In the genomic region with DNA sequence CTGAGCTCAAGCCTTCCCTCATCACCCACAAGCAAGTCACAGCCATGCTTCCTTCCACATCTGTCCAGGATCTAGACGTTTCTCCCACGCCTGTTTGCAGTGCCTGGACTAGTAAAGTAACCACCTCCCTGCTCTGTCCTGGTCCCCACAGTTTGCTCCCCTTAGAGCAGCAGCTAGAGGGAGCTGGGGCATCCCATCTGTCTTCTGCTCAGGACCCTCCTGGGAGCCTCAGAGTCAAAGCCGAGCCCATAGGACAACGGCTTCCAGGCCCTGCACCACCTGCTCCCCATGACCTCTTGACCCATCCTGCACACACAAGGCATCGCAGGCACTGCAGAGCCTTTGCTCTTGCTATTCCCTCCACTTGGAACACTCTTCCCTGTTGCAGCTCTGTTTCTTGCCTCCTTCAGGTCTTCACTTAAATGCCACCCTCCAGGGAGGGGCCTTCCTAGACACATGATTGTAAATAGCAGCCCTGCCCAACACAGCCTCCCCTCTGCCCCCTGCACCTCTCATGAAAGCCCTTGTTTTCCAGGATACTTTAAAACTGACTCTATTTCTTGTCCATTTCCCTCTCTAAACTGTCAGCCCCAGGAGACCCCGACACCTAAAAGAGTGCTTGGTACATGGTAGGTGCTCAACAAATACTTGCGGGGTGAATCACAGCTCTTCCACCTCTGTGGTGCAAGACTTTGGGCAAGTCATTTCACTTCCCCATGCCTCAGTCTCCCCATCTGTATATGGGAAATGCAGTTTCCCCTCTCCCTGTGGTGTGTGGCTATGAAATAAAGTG, we compare ENCODE assay signal across 1 cellular context.
TF ChIP-seq lines count a peak whose summit lies in the region.

No MANE protein-coding gene starts in this region.

TF ChIP-seq in GM12878, 131 proteins besides CTCF, POLR2A, EP300 and RAD21:
- TF ChIP-seq MEF2B (IDR thresholded peaks at IDR 0.05; ENCODE audit: partially characterized antibody, poor library complexity, severe bottlenecking) = no peak
- TF ChIP-seq STAT3 (IDR thresholded peaks at IDR 0.05; ENCODE audit: low read depth, low read length) = no peak
- no peak for TF ChIP-seq CUX1 (IDR thresholded peaks at IDR 0.05; ENCODE audit: insufficient replicate concordance, low read depth, low read length)
- no peak for TF ChIP-seq HCFC1 (IDR thresholded peaks at IDR 0.05; ENCODE audit: low read length)
- TF ChIP-seq, protein P1, sequence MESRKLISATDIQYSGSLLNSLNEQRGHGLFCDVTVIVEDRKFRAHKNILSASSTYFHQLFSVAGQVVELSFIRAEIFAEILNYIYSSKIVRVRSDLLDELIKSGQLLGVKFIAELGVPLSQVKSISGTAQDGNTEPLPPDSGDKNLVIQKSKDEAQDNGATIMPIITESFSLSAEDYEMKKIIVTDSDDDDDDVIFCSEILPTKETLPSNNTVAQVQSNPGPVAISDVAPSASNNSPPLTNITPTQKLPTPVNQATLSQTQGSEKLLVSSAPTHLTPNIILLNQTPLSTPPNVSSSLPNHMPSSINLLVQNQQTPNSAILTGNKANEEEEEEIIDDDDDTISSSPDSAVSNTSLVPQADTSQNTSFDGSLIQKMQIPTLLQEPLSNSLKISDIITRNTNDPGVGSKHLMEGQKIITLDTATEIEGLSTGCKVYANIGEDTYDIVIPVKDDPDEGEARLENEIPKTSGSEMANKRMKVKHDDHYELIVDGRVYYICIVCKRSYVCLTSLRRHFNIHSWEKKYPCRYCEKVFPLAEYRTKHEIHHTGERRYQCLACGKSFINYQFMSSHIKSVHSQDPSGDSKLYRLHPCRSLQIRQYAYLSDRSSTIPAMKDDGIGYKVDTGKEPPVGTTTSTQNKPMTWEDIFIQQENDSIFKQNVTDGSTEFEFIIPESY (IDR thresholded peaks at IDR 0.05) = no peak
- TF ChIP-seq, protein P2, sequence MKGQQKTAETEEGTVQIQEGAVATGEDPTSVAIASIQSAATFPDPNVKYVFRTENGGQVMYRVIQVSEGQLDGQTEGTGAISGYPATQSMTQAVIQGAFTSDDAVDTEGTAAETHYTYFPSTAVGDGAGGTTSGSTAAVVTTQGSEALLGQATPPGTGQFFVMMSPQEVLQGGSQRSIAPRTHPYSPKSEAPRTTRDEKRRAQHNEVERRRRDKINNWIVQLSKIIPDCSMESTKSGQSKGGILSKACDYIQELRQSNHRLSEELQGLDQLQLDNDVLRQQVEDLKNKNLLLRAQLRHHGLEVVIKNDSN (IDR thresholded peaks at IDR 0.05; ENCODE audit: borderline replicate concordance, extremely low read length, insufficient read depth, low read depth, low read length) = no peak
